1 cellular context compared by ENCODE assay signal in the genomic region with DNA sequence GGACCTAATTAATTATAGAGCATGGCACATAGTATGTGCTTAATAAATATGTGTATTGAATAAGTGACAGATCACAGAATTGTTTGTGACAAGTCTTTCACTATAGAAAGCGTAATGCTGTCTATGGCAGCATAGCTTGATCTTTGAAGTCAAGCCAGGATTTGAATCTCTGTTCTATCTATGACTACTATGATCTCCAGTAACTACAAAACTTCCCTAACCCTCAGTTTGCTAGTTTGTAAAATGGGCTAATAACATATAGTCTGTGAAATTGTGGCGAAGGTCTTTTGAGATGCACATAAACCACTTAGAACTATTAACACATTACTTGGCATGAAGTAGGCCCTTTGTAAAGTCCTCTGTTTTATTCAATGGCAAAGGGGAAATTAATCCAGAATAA.
A peak's percentile ranks its signal among the peaks of the same experiment; 100 is the strongest.
TF ChIP-seq lines count a peak whose summit lies in the region.

No MANE protein-coding gene starts in this region.

TF ChIP-seq in HCT116, 20 proteins besides CTCF, POLR2A, EP300 and RAD21:
- 0 out of 2 replicates have a peak, but pooled peaks have one; percentile 5 for TF ChIP-seq SP1 (IDR thresholded peaks at IDR 0.05; ENCODE audit: low read depth)
- 0 out of 2 replicates have a peak, but pooled peaks have one; percentile 36 for TF ChIP-seq CBX3 (IDR thresholded peaks at IDR 0.05; ENCODE audit: low read depth)
- TF ChIP-seq, protein P1, sequence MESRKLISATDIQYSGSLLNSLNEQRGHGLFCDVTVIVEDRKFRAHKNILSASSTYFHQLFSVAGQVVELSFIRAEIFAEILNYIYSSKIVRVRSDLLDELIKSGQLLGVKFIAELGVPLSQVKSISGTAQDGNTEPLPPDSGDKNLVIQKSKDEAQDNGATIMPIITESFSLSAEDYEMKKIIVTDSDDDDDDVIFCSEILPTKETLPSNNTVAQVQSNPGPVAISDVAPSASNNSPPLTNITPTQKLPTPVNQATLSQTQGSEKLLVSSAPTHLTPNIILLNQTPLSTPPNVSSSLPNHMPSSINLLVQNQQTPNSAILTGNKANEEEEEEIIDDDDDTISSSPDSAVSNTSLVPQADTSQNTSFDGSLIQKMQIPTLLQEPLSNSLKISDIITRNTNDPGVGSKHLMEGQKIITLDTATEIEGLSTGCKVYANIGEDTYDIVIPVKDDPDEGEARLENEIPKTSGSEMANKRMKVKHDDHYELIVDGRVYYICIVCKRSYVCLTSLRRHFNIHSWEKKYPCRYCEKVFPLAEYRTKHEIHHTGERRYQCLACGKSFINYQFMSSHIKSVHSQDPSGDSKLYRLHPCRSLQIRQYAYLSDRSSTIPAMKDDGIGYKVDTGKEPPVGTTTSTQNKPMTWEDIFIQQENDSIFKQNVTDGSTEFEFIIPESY (IDR thresholded peaks at IDR 0.05; ENCODE audit: extremely low read depth, insufficient replicate concordance, low read length): no peak
- TF ChIP-seq, protein P2, sequence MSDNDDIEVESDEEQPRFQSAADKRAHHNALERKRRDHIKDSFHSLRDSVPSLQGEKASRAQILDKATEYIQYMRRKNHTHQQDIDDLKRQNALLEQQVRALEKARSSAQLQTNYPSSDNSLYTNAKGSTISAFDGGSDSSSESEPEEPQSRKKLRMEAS (IDR thresholded peaks at IDR 0.05): 0 out of 2 replicates have a peak, but pooled peaks have one; percentile 31
